In the genomic region with DNA sequence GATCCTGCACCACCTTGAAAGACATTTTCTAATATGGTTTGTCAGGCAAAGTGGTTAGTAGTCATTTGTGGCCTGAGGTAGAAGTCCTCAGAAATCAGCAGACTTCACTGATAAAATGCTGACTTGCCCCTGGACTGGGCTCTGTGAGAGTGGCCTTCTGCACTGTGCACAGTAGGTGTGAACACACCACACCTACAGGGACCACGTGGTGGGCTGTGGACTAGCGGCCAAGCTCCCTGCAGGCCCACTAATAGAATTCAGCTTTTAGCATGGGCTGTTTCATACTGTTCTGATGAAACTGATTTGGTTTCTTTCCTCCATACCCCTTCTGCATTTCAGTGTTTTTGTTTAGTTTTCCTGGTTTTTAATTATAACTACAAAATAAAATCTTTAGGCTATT, we compare ENCODE assay signal across 10 cellular contexts. TPM values are rescaled to one million over a fixed set of nuclear protein-coding genes. Genes with fewer than 3 reads are reported as not detected.
DNase-seq lines count a peak whose midpoint lies in the region; ATAC-seq and TF ChIP-seq lines count a peak whose summit lies in the region.
"Had no signal": no experiment of that assay in that cellular context is flagged by ENCODE, and none has a peak within 500 bp of the region (broad histone marks: within the 10 kb centered on the region; RNA-seq: fewer than 3 reads in every experiment).

No MANE protein-coding gene starts in this region.

- H2BK120ac ChIP-seq in mesenchymal stem cell (ENCODE audit: low read depth, low read length) = no peak overlapping the region

- no peak overlapping the region for H4K91ac ChIP-seq in mesenchymal stem cell (ENCODE audit: low read length)

- no peak for TF ChIP-seq CTCF in GM23338 (conservative IDR thresholded peaks at IDR 0.05; ENCODE audit: low read depth in 2 of 2)
- no peak for TF ChIP-seq CTCF in OCI-LY1 (IDR thresholded peaks at IDR 0.05; ENCODE audit: low read length)

- no peaks in the 10 kb centered on the region for H3K27me3 ChIP-seq in GM23338 (ENCODE audit: insufficient read depth)
- no peaks in the 10 kb centered on the region for H3K27me3 ChIP-seq in OCI-LY1 (ENCODE audit: insufficient read depth, low read length)
- H3K27me3 ChIP-seq in adipocyte (replicated peaks; ENCODE audit: control insufficient read depth, insufficient read depth, low read length) = no peaks in the 10 kb centered on the region
- H3K27me3 ChIP-seq in mesenchymal stem cell (ENCODE audit: control insufficient read depth in 1 of 2, insufficient read depth in 1 of 2, low read length in 2 of 2) = no peaks in the 10 kb centered on the region

- peaks cover 39% of the 10 kb centered on the region for H3K36me3 Mint-ChIP-seq in GM23338 (ENCODE audit: low read depth)

- H3K4me1 Mint-ChIP-seq in GM23338 = peaks cover 10% of the 10 kb centered on the region

- no peak overlapping the region for H2BK5ac ChIP-seq in mesenchymal stem cell (ENCODE audit: low read depth, low read length, poor library complexity, severe bottlenecking)

- H3K36me3 ChIP-seq in GM23338 (ENCODE audit: insufficient read depth) = peaks cover 15% of the 10 kb centered on the region
- peaks cover 27% of the 10 kb centered on the region; the same call in 1 of the 2 replicates for H3K36me3 ChIP-seq in OCI-LY1 (ENCODE audit: insufficient read depth, low read length)
- peaks cover 27% of the 10 kb centered on the region for H3K36me3 ChIP-seq in adipocyte (ENCODE audit: control insufficient read depth, insufficient read depth, low read length, severe bottlenecking)
- H3K36me3 ChIP-seq in mesenchymal stem cell (ENCODE audit: control insufficient read depth in 1 of 2, insufficient read depth in 2 of 2, low read depth in 1 of 2, low read length in 2 of 2) = peaks cover 10 to 31% of the 10 kb centered on the region in 2 experiments

- H3K4me3 Mint-ChIP-seq in GM23338 = no peak overlapping the region

- H3K27ac Mint-ChIP-seq in GM23338 = no peak overlapping the region

- H3K4me2 ChIP-seq in GM23338 (no peak overlapping the region), OCI-LY1 (ENCODE audit: low read length) (no peak overlapping the region), mesenchymal stem cell (ENCODE audit: low read length, poor library complexity, severe bottlenecking) (no peak overlapping the region)
- H3K4me2 ChIP-seq: KMS-11, SK-N-SH had no signal

- no peaks in the 10 kb centered on the region for H3K79me2 ChIP-seq in GM23338 (replicated peaks; ENCODE audit: insufficient read depth)
- H3K79me2 ChIP-seq in OCI-LY1 (ENCODE audit: insufficient read depth, low read length) = no peaks in the 10 kb centered on the region

- H4K20me1 ChIP-seq in GM23338 (replicated peaks; ENCODE audit: insufficient read depth) = no peaks in the 10 kb centered on the region
- no peaks in the 10 kb centered on the region for H4K20me1 ChIP-seq in OCI-LY1 (ENCODE audit: insufficient read depth, low read length)

- no peak overlapping the region for H3K4me3 ChIP-seq in GM23338
- no peak overlapping the region for H3K4me3 ChIP-seq in OCI-LY1 (ENCODE audit: low read depth, low read length, poor library complexity, severe bottlenecking)
- no peak overlapping the region for H3K4me3 ChIP-seq in adipocyte (ENCODE audit: low read length)
- H3K4me3 ChIP-seq in mesenchymal stem cell (ENCODE audit: insufficient read depth in 1 of 2, low read depth in 1 of 2, low read length in 2 of 2) = no peak overlapping the region

- H3K27ac ChIP-seq in GM23338 (ENCODE audit: low read depth) (no peak overlapping the region), OCI-LY1 (ENCODE audit: low read depth, low read length, poor library complexity, severe bottlenecking) (peak overlapping the region; percentile 41), mesenchymal stem cell (ENCODE audit: low read length, poor library complexity, severe bottlenecking) (no peak overlapping the region)
- H3K27ac ChIP-seq: KMS-11 had no signal

- no peak overlapping the region for H3K23ac ChIP-seq in mesenchymal stem cell (ENCODE audit: low read length in 2 of 2)

- H3K9me3 ChIP-seq in OCI-LY1 (ENCODE audit: low read length) (no peaks in the 10 kb centered on the region), adipocyte (ENCODE audit: control insufficient read depth, low read length) (no peaks in the 10 kb centered on the region), mesenchymal stem cell (ENCODE audit: control insufficient read depth, low read length) (no peaks in the 10 kb centered on the region)
- H3K9me3 ChIP-seq: SK-N-SH had no signal

- H2AFZ ChIP-seq in GM23338 = no peak overlapping the region
- no peak overlapping the region for H2AFZ ChIP-seq in OCI-LY1 (ENCODE audit: low read length)
- H2AFZ ChIP-seq in mesenchymal stem cell (ENCODE audit: low read depth, low read length) = no peak overlapping the region

- H3K9ac ChIP-seq in OCI-LY1 (ENCODE audit: low read length) = no peak overlapping the region; the same call in 1 of the 2 replicates
- peak overlapping the region; percentile 29 for H3K9ac ChIP-seq in adipocyte (ENCODE audit: low read length)
- H3K9ac ChIP-seq in mesenchymal stem cell (ENCODE audit: low read length) = peak overlapping the region; percentile 9
- H3K9ac ChIP-seq: KMS-11, SK-N-SH had no signal

- H2BK12ac ChIP-seq in mesenchymal stem cell (ENCODE audit: low read length in 2 of 2) = no peak overlapping the region

- H3F3A ChIP-seq in GM23338 (replicated peaks; ENCODE audit: low read depth) (0 out of 2 replicates have a peak, but pooled peaks cover 4% of the 10 kb centered on the region), OCI-LY1 (ENCODE audit: insufficient read depth, low read length) (no peaks in the 10 kb centered on the region)

- H3K18ac ChIP-seq in mesenchymal stem cell (ENCODE audit: low read depth in 1 of 2, low read length in 2 of 2) = no peak overlapping the region

- no peak overlapping the region for H2BK15ac ChIP-seq in mesenchymal stem cell (ENCODE audit: low read depth, poor library complexity, severe bottlenecking)

- no peaks in the 10 kb centered on the region for H3K4me1 ChIP-seq in GM23338 (ENCODE audit: insufficient read depth)
- peaks cover 32% of the 10 kb centered on the region for H3K4me1 ChIP-seq in OCI-LY1 (ENCODE audit: insufficient read depth, low read length, severe bottlenecking)
- H3K4me1 ChIP-seq in adipocyte (ENCODE audit: control insufficient read depth, insufficient read depth, low read length) = peaks cover 1% of the 10 kb centered on the region
- peaks cover 3% of the 10 kb centered on the region for H3K4me1 ChIP-seq in mesenchymal stem cell (ENCODE audit: control insufficient read depth, insufficient read depth, low read depth, low read length)

- no peak overlapping the region for H3K14ac ChIP-seq in mesenchymal stem cell (ENCODE audit: low read length in 2 of 2)

- H3K9me2 ChIP-seq in GM23338 (ENCODE audit: insufficient read depth) (no peaks in the 10 kb centered on the region), OCI-LY1 (ENCODE audit: low read depth, low read length) (no peaks in the 10 kb centered on the region)
- H3K9me2 ChIP-seq: SK-N-SH had no signal

- H3K4ac ChIP-seq in mesenchymal stem cell (ENCODE audit: low read depth in 1 of 2, low read length in 2 of 2) = no peak overlapping the region

- peak overlapping the region; percentile 59 for H4K8ac ChIP-seq in mesenchymal stem cell (ENCODE audit: low read length)

- DNase-seq in GM23338 (ENCODE audit: low spot score) = no peak
- no peak for DNase-seq in adipocyte (ENCODE audit: low read depth)
- no peak for DNase-seq in mesenchymal stem cell
- DNase-seq in NCI-H774 (lab: John Stamatoyannopoulos, UW) = no peak
- no peak for DNase-seq in GOT3 (lab: John Stamatoyannopoulos, UW)

- H2AK5ac ChIP-seq in mesenchymal stem cell (ENCODE audit: low read length, severe bottlenecking) = no peak overlapping the region

- peaks cover 4% of the 10 kb centered on the region for H3K27me3 Mint-ChIP-seq in GM23338 (ENCODE audit: insufficient read depth, low read depth, poor library complexity)

- H3K79me1 ChIP-seq in mesenchymal stem cell (replicated peaks; ENCODE audit: low read length, poor library complexity, severe bottlenecking) = peaks cover 4% of the 10 kb centered on the region

- ATAC-seq in GM23338 (peak; percentile 39), HG03175 (IDR thresholded peaks at IDR 0.05; ENCODE audit: unreplicated experiment) (no peak), HG02981 (IDR thresholded peaks at IDR 0.05; ENCODE audit: unreplicated experiment) (no peak)

- WGBS in mesenchymal stem cell = 71% methylated on average over 2 of the region's 2 CpGs

- no peaks in the 10 kb centered on the region for H3K9me3 Mint-ChIP-seq in GM23338

RNA-seq across cellular contexts. Expression of a gene that starts 7.3 kb away (rescaled TPM):
- total RNA-seq in GM23338 (2014; rRNA removed; shearing (Covaris generic)) = 22.8 and 29.2 TPM in 2 replicates
- 38.4 and 45.5 TPM in 2 replicates for polyA plus RNA-seq in GM23338 (2016; fragmentation: Nextera tagmentation; extraction: Ambion mirVana)
- polyA plus RNA-seq in mesenchymal stem cell (2013, experiment 1 of 2) = 18.2 TPM
- polyA plus RNA-seq in mesenchymal stem cell (2013, experiment 2 of 2) = 18.7 TPM

RNA-seq across cellular contexts. Expression of a gene that starts 31.5 kb away (rescaled TPM):
- total RNA-seq in GM23338 (2014; rRNA removed; shearing (Covaris generic)) = 376 and 407 TPM in 2 replicates
- polyA plus RNA-seq in GM23338 (2016; fragmentation: Nextera tagmentation; extraction: Ambion mirVana) = 286 and 305 TPM in 2 replicates
- polyA plus RNA-seq in mesenchymal stem cell (2013, experiment 1 of 2) = 99.8 TPM
- 98.2 TPM for polyA plus RNA-seq in mesenchymal stem cell (2013, experiment 2 of 2)

RNA-seq across cellular contexts. Expression of a gene that starts 57.5 kb away (rescaled TPM):
- 16.7 and 19.4 TPM in 2 replicates for total RNA-seq in GM23338 (2014; rRNA removed; shearing (Covaris generic))
- polyA plus RNA-seq in GM23338 (2016; fragmentation: Nextera tagmentation; extraction: Ambion mirVana) = 4.9 and 5.7 TPM in 2 replicates
- polyA plus RNA-seq in mesenchymal stem cell (2013, experiment 1 of 2) = 22.7 TPM
- polyA plus RNA-seq in mesenchymal stem cell (2013, experiment 2 of 2) = 22.3 TPM
